In genomic region chr6:166281104-166281503, GRCh38 we compare ENCODE assay signal across 29 cellular contexts. TPM values are rescaled to one million over a fixed set of nuclear protein-coding genes. Genes with fewer than 3 reads are reported as not detected.
A peak's percentile ranks its signal among the peaks of the same experiment; 100 is the strongest.
DNase-seq lines count a peak whose midpoint lies in the region; ATAC-seq and TF ChIP-seq lines count a peak whose summit lies in the region.
"Had no signal": no experiment of that assay in that cellular context is flagged by ENCODE, and none has a peak within 500 bp of the region (broad histone marks: within the 10 kb centered on the region; RNA-seq: fewer than 3 reads in every experiment).

No MANE protein-coding gene starts in this region.

- DNase-seq in Calu3 (no peak), islet precursor cell (no peak), H4 (ENCODE audit: low spot score) (no peak)
- DNase-seq: activated CD4-positive, alpha-beta memory T cell treated with anti-CD3 and anti-CD28 coated beads for 36 hours; activated CD4-positive, CD25-positive, alpha-beta regulatory T cell; activated CD8-positive, alpha-beta memory T cell treated with anti-CD3 and anti-CD28 coated beads, Interleukin-2, amount 50 U/mL, for 48 hours; activated naive CD8-positive, alpha-beta T cell treated with anti-CD3 and anti-CD28 coated beads, Interleukin-2, amount 10 ng/mL, durations not matched to agents 7 days and 5 days; AML-193; GDM1; hypothalamus; left ventricle myocardium superior; naive thymus-derived CD4-positive, alpha-beta T cell; NCI-H1436; NCI-H524; NK-92 treated with Interleukin-12 subunit alpha and Interleukin-12 subunit beta, amount 100 ng/mL, for 24 hours; ovary; right cardiac atrium; SHP77 treated with DMSO at 0.1 percent for 48 hours; stimulated activated CD4-positive, alpha-beta T cell treated with anti-CD3 and anti-CD28 coated beads, Interleukin-4, amount 100 ng/mL, for 1 hour; stimulated activated naive CD4-positive, alpha-beta T cell; testis; uterus had no signal

- H3K4me3 Mint-ChIP-seq in Calu3 (ENCODE audit: low read depth, unreplicated experiment) = no peak overlapping the region
- H3K4me3 Mint-ChIP-seq: activated CD4-positive, alpha-beta memory T cell treated with anti-CD3 and anti-CD28 coated beads for 36 hours; activated naive CD8-positive, alpha-beta T cell treated with anti-CD3 and anti-CD28 coated beads, Interleukin-2, amount 10 ng/mL, durations not matched to agents 7 days and 5 days; naive thymus-derived CD4-positive, alpha-beta T cell had no signal

- H3K27me3 Mint-ChIP-seq in Calu3 (ENCODE audit: unreplicated experiment) = peaks cover 78% of the 10 kb centered on the region

- no TSS peak for BruUV-seq in Calu3 (replicated peaks; lab: Mats Ljungman, UMichigan)

- no peaks in the 10 kb centered on the region for H3K36me3 Mint-ChIP-seq in Calu3 (ENCODE audit: insufficient read depth, unreplicated experiment)
- H3K36me3 Mint-ChIP-seq: activated CD4-positive, alpha-beta memory T cell treated with anti-CD3 and anti-CD28 coated beads for 36 hours; activated naive CD8-positive, alpha-beta T cell treated with anti-CD3 and anti-CD28 coated beads, Interleukin-2, amount 10 ng/mL, durations not matched to agents 7 days and 5 days; naive thymus-derived CD4-positive, alpha-beta T cell had no signal

- ATAC-seq in GM18499 (IDR thresholded peaks at IDR 0.05; ENCODE audit: insufficient read depth, unreplicated experiment) (peak; percentile 41), GM21360 (IDR thresholded peaks at IDR 0.05; ENCODE audit: unreplicated experiment) (peak; percentile 54), HG02798 (IDR thresholded peaks at IDR 0.05; ENCODE audit: poor library complexity, unreplicated experiment) (peak; percentile 40), HG03442 (IDR thresholded peaks at IDR 0.05; ENCODE audit: unreplicated experiment) (peak; percentile 60), GM21737 (IDR thresholded peaks at IDR 0.05; ENCODE audit: unreplicated experiment) (no peak)
- ATAC-seq: gastroesophageal sphincter; left ventricle myocardium superior; naive thymus-derived CD4-positive, alpha-beta T cell; right cardiac atrium had no signal

- intact Hi-C loops in Calu3 (cut with micrococcal nuclease; ENCODE audit: unreplicated experiment) = no loop called here

- peaks cover 3% of the 10 kb centered on the region for H3K4me1 Mint-ChIP-seq in Calu3 (ENCODE audit: low read depth, unreplicated experiment)
- H3K4me1 Mint-ChIP-seq: naive thymus-derived CD4-positive, alpha-beta T cell had no signal

- CTCF ChIA-PET in Calu3 (lab: Charles Lee) = interaction anchor here (0.7 to 1.0 kb wide), 2 partner anchors 348 to 849 kb away, joined by 3 to 4 read pairs; no protein-coding TSS in a partner anchor

- no peaks in the 10 kb centered on the region for H3K9me3 Mint-ChIP-seq in Calu3 (ENCODE audit: low read depth, unreplicated experiment)
- H3K9me3 Mint-ChIP-seq: activated CD4-positive, alpha-beta memory T cell treated with anti-CD3 and anti-CD28 coated beads for 36 hours; activated naive CD8-positive, alpha-beta T cell treated with anti-CD3 and anti-CD28 coated beads, Interleukin-2, amount 10 ng/mL, durations not matched to agents 7 days and 5 days; naive thymus-derived CD4-positive, alpha-beta T cell had no signal

- no peak for TF ChIP-seq CTCF in Calu3 (IDR thresholded peaks at IDR 0.05; ENCODE audit: unreplicated experiment)

- H3K27ac Mint-ChIP-seq in Calu3 (ENCODE audit: unreplicated experiment) = no peak overlapping the region
- H3K27ac Mint-ChIP-seq: activated CD4-positive, alpha-beta memory T cell treated with anti-CD3 and anti-CD28 coated beads for 36 hours; activated naive CD8-positive, alpha-beta T cell treated with anti-CD3 and anti-CD28 coated beads, Interleukin-2, amount 10 ng/mL, durations not matched to agents 7 days and 5 days had no signal

RNA-seq across cellular contexts. Expression of gene PRR18, which starts 27.1 kb away (rescaled TPM):
- total RNA-seq in Calu3 (2022) = 0.19 TPM in 1 of 2 replicates, not detected in the other
- total RNA-seq in H4 (2014; rRNA removed; shearing (Covaris generic)) = not detected in 2 replicates
- total RNA-seq: activated naive CD8-positive, alpha-beta T cell treated with anti-CD3 and anti-CD28 coated beads, Interleukin-2, amount 10 ng/mL, durations not matched to agents 7 days and 5 days; dermis microvascular lymphatic vessel endothelial cell; gastroesophageal sphincter; left ventricle myocardium superior; naive thymus-derived CD4-positive, alpha-beta T cell; right cardiac atrium; uterus had no signal
